9 cellular contexts compared by ENCODE assay signal in the genomic region with DNA sequence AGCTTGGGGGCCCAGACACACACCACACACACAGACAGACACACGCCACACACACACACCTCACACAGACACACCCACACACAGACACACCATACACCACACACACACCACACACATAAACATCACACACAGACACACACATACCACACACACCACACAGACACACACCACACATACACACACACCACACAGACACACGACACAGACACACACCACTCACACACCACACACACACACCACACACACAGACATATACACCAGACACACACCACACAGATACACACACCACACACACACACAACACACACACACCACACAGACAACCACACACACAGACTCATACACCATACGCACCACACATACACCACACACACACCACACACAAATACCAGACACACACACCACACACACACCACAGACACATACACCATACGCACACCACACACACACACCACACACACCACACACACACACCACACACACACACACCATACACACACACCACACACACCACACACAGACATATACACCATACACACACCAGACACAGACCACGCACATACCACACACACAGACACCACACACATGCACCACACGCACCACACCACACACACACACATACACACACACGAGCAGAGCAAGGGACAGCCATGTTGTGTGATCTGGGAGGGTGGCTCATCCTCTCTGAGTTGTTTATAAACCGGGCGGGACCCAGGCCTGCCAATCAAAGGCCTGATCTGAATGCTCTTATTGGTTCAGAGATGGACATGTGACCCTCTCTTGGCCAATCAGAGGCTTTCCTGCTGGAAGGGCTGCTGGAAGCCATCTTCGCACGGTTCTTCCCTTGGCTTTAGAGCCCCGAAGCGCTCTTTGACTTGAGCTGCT.
DNase-seq lines count a peak whose midpoint lies in the region; ATAC-seq, FAIRE-seq and TF ChIP-seq lines count a peak whose summit lies in the region.
"Had no signal": no experiment of that assay in that cellular context is flagged by ENCODE, and none has a peak within 500 bp of the region (broad histone marks: within the 10 kb centered on the region; RNA-seq: fewer than 3 reads in every experiment).

No MANE protein-coding gene starts in this region.

- no peaks in the 10 kb centered on the region for H3K36me3 Mint-ChIP-seq in progenitor cell of endocrine pancreas (ENCODE audit: insufficient read depth)

- intact Hi-C loops in GM12878 (cut with micrococcal nuclease; ENCODE audit: unreplicated experiment) (loop anchor here (1.0 to 5.0 kb wide), 3 partner anchors 221 to 1082 kb away; no protein-coding TSS in a partner anchor), sciatic nerve (cut with DNase I) (no loop called here)

- POLR2A ChIA-PET in GM12878 (lab: Charles Lee), result no interaction called here

- TF ChIP-seq EP300 in GM12878 (IDR thresholded peaks at IDR 0.05; ENCODE audit: borderline replicate concordance in 1 of 2, control insufficient read depth in 1 of 2, low read depth in 2 of 2, low read length in 2 of 2), result no peak

- no peaks in the 10 kb centered on the region; the same call in 1 of the 2 replicates for H4K20me1 ChIP-seq in GM12878 (ENCODE audit: control insufficient read depth, insufficient read depth)

- WGBS in GM12878 (ENCODE audit: insufficient coverage, insufficient replicate concordance, low lambda C conversion rate, missing lambda C conversion rate), result 78% methylated on average over 13 of the region's 13 CpGs

- FAIRE-seq in GM18507 (lab: Jason Lieb, UNC), result peak; percentile 38
- FAIRE-seq in GM12878 (lab: Jason Lieb, UNC), result peak; percentile 79

- H3K4me1 ChIP-seq in BE2C, result no peaks in the 10 kb centered on the region
- peaks cover 10% of the 10 kb centered on the region for H3K4me1 ChIP-seq in GM12878 (ENCODE audit: control insufficient read depth, insufficient read depth, low read length)

- DNase-seq in BE2C, result peak; percentile 65
- DNase-seq in GM18507 (ENCODE audit: extremely low spot score, insufficient read length, low read depth), result no peak
- peak; percentile 98 for DNase-seq in OCI-M1 (lab: John Stamatoyannopoulos, UW)
- no peak for DNase-seq in GM12878 (ENCODE audit: low read depth, low spot score)
- DNase-seq in progenitor cell of endocrine pancreas (ENCODE audit: low spot score, unreplicated experiment), result no peak
- DNase-seq in sciatic nerve (ENCODE audit: low spot score), result no peak

- H3K27me3 Mint-ChIP-seq in progenitor cell of endocrine pancreas, result peaks cover 35% of the 10 kb centered on the region

- RAD21 ChIA-PET in GM12878 (lab: Charles Lee; ENCODE audit: unreplicated experiment), result interaction anchor here (0.7 to 0.9 kb wide), 2 partner anchors 93 to 149 kb away, joined by 3 read pairs; no protein-coding TSS in a partner anchor

- H3K4me3 Mint-ChIP-seq in progenitor cell of endocrine pancreas (ENCODE audit: low read depth), result peak overlapping the region; percentile 60

- no peak overlapping the region for H3K9ac ChIP-seq in GM12878 (ENCODE audit: control insufficient read depth, insufficient read depth, low read length)

- H3K36me3 ChIP-seq in BE2C (no peaks in the 10 kb centered on the region), GM12878 (ENCODE audit: control insufficient read depth in 2 of 2, insufficient read depth in 2 of 2, low read length in 1 of 2) (no peaks in the 10 kb centered on the region)

- no peak overlapping the region for H3K4me2 ChIP-seq in GM12878 (ENCODE audit: control insufficient read depth, insufficient read depth)

- H2AFZ ChIP-seq in GM12878 (ENCODE audit: control insufficient read depth, low read depth, low read length), result no peak overlapping the region

- H3K79me2 ChIP-seq in GM12878 (ENCODE audit: control insufficient read depth, insufficient read depth, low read length), result no peaks in the 10 kb centered on the region

- no peak for TF ChIP-seq POLR2A in GM12878 (IDR thresholded peaks at IDR 0.05; ENCODE audit: low read depth, low read length)

- SMC1A ChIA-PET in GM12878 (lab: Charles Lee; ENCODE audit: uncharacterized antibody, unreplicated experiment), result no interaction called here

- H3K9me3 ChIP-seq in BE2C (no peaks in the 10 kb centered on the region), GM12878 (replicated peaks; ENCODE audit: control insufficient read depth, insufficient read depth, low read length) (no peaks in the 10 kb centered on the region; the same call in 2 of the 3 replicates)
- H3K9me3 ChIP-seq: body of pancreas had no signal

- peaks cover 2% of the 10 kb centered on the region for H3K9me3 Mint-ChIP-seq in progenitor cell of endocrine pancreas (ENCODE audit: low read depth)

- H3K4me3 ChIP-seq in BE2C (ENCODE audit: low read depth, low read length), result no peak overlapping the region
- no peak overlapping the region for H3K4me3 ChIP-seq in GM12878
- H3K4me3 ChIP-seq: body of pancreas had no signal

- no peaks in the 10 kb centered on the region for H3K27me3 ChIP-seq in BE2C
- H3K27me3 ChIP-seq in GM12878 (replicated peaks in 1 of 2; ENCODE audit: control insufficient read depth in 2 of 2, insufficient read depth in 2 of 2, low read length in 1 of 2), result no peaks in the 10 kb centered on the region

- peak; percentile 45 for ATAC-seq in GM12878
- no peak for ATAC-seq in GM18909 (IDR thresholded peaks at IDR 0.05; ENCODE audit: poor library complexity, unreplicated experiment)
- ATAC-seq in GM21423 (IDR thresholded peaks at IDR 0.05; ENCODE audit: unreplicated experiment), result no peak
- ATAC-seq in sciatic nerve, result no peak
- ATAC-seq: body of pancreas had no signal

- no peak for TF ChIP-seq RAD21 in GM12878 (IDR thresholded peaks at IDR 0.05; ENCODE audit: insufficient read depth, low read depth, low read length)

- H3K4me1 Mint-ChIP-seq in progenitor cell of endocrine pancreas (ENCODE audit: low read depth), result no peaks in the 10 kb centered on the region

- peak overlapping the region; percentile 94 for H3K27ac Mint-ChIP-seq in progenitor cell of endocrine pancreas

- BruUV-seq in GM12878 (replicated peaks; lab: Mats Ljungman, UMichigan), result no TSS peak

- H3K27ac ChIP-seq in GM12878 (ENCODE audit: control insufficient read depth, insufficient read depth), result no peak overlapping the region
- H3K27ac ChIP-seq: body of pancreas had no signal

- in situ Hi-C loops in GM12878 (cut with MboI), result loop anchor here (5.0 kb wide), 3 partner anchors 822 to 1067 kb away; no protein-coding TSS in a partner anchor

- no peak for TF ChIP-seq CTCF in BE2C (IDR thresholded peaks at IDR 0.05; ENCODE audit: low read depth, low read length)
- TF ChIP-seq CTCF in GM12878 (IDR thresholded peaks at IDR 0.05 in 2 of 3, conservative IDR thresholded peaks at IDR 0.05 in 1 of 3; ENCODE audit: control insufficient read depth in 2 of 3, extremely low read depth in 1 of 3, insufficient read depth in 1 of 3, low read depth in 3 of 3, low read length in 3 of 3), result no peak
- TF ChIP-seq CTCF in progenitor cell of endocrine pancreas (IDR thresholded peaks at IDR 0.05; ENCODE audit: unreplicated experiment), result no peak

- CTCF ChIA-PET in GM12878 (lab: Yijun Ruan, JAX), result no interaction called here

TF ChIP-seq in GM12878, 131 proteins besides CTCF, POLR2A, EP300 and RAD21 (continues in another document):
- TF ChIP-seq, protein P1, sequence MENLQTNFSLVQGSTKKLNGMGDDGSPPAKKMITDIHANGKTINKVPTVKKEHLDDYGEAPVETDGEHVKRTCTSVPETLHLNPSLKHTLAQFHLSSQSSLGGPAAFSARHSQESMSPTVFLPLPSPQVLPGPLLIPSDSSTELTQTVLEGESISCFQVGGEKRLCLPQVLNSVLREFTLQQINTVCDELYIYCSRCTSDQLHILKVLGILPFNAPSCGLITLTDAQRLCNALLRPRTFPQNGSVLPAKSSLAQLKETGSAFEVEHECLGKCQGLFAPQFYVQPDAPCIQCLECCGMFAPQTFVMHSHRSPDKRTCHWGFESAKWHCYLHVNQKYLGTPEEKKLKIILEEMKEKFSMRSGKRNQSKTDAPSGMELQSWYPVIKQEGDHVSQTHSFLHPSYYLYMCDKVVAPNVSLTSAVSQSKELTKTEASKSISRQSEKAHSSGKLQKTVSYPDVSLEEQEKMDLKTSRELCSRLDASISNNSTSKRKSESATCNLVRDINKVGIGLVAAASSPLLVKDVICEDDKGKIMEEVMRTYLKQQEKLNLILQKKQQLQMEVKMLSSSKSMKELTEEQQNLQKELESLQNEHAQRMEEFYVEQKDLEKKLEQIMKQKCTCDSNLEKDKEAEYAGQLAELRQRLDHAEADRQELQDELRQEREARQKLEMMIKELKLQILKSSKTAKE (IDR thresholded peaks at IDR 0.05; ENCODE audit: low read depth, poor library complexity, severe bottlenecking), result no peak
- TF ChIP-seq SP1 (IDR thresholded peaks at IDR 0.05; ENCODE audit: low read depth, low read length) (peak; percentile 42), PAX8 (IDR thresholded peaks at IDR 0.05) (no peak), GABPA (IDR thresholded peaks at IDR 0.05; ENCODE audit: low read depth) (no peak), BMI1 (IDR thresholded peaks at IDR 0.05; ENCODE audit: borderline replicate concordance) (no peak), FOXM1 (IDR thresholded peaks at IDR 0.05; ENCODE audit: low read depth, low read length) (no peak), ZNF384 (IDR thresholded peaks at IDR 0.05; ENCODE audit: borderline replicate concordance, low read depth, low read length) (no peak), NFIC (IDR thresholded peaks at IDR 0.05; ENCODE audit: low read depth, low read length) (no peak), EED (IDR thresholded peaks at IDR 0.05; ENCODE audit: low read depth) (no peak), NFXL1 (IDR thresholded peaks at IDR 0.05; ENCODE audit: borderline replicate concordance) (no peak), JUND (IDR thresholded peaks at IDR 0.05; ENCODE audit: low read depth, low read length) (no peak)
- TF ChIP-seq, protein P2, sequence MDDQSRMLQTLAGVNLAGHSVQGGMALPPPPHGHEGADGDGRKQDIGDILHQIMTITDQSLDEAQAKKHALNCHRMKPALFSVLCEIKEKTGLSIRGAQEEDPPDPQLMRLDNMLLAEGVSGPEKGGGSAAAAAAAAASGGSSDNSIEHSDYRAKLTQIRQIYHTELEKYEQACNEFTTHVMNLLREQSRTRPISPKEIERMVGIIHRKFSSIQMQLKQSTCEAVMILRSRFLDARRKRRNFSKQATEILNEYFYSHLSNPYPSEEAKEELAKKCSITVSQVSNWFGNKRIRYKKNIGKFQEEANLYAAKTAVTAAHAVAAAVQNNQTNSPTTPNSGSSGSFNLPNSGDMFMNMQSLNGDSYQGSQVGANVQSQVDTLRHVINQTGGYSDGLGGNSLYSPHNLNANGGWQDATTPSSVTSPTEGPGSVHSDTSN (IDR thresholded peaks at IDR 0.05; ENCODE audit: insufficient replicate concordance, low read depth, low read length), result peak; percentile 89

Comparison
In these comparisons a context has a peak if more than half of its experiments do, and no peak if none do; other contexts are left out.
1. DNase-seq: peak in BE2C (single experiment) and OCI-M1 (single experiment); none in GM18507 (single experiment), GM12878 (single experiment), progenitor cell of endocrine pancreas (single experiment) and sciatic nerve (single experiment).